Comparison of ENCODE assay signal across 5 cellular contexts in genomic region chr16:16972831-16973230, GRCh38.
"Had no signal": no experiment of that assay in that cellular context is flagged by ENCODE, and none has a peak within 500 bp of the region (broad histone marks: within the 10 kb centered on the region; RNA-seq: fewer than 3 reads in every experiment).

No MANE protein-coding gene starts in this region.

- H3K4me3 ChIP-seq: GM23338, K562 had no signal

- H3K4me1 Mint-ChIP-seq: GM23338, H9 had no signal

- H3K27ac Mint-ChIP-seq: GM23338, H9 had no signal

- DNase-seq: H9, HCEC 1CT, IMR-90 had no signal

- H3K4me3 Mint-ChIP-seq: GM23338, H9 had no signal

- H3K9me3 Mint-ChIP-seq: GM23338 had no signal

- ATAC-seq: GM23338, K562 had no signal
